Comparison of ENCODE assay signal across 1 cellular context in the genomic region with DNA sequence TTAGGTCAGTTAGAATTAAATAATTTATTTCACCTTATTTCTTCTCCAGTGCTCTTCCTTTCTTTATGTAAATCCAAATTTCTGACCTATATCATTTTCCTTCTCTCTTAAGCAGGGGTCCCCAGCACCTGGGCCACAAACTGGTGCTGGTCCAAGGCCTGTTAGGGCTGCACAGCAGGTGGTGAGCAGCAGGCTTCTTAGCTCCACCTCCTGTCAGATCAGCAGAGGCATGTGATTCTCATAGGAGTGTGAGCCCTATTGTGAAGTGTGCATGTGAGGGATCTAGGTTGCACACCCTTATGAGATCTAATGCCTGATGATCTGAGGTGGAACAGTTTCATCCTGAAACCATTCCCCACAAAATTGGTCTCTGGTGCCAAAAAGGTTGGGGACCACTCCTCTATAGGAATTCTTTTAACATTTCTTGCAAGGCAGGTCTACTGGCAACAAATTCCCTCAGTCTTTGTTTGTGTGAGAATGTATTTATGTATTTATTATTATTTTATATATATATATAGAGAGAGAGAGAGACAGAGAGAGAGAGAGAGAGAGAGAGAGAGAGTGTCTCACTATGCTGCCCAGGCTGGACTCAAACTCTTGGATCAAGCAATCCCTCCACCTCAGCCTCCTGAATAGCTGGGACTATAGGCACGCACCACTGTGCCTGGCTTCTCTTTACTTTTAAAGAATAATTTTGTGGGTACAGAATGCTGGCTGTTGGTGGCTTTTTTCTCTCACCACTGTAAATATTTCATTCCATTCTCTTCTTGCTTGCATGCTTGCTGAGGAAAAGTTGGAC.
TF ChIP-seq lines count a peak whose summit lies in the region.

No MANE protein-coding gene starts in this region.

TF ChIP-seq in endothelial cell of umbilical vein, 7 proteins besides CTCF, POLR2A, EP300 and RAD21 (continued from another document):
- no peak for TF ChIP-seq EZH2 (IDR thresholded peaks at IDR 0.05; ENCODE audit: borderline replicate concordance, low read depth, low read length, severe bottlenecking)
